Comparison of ENCODE assay signal across 8 cellular contexts in the genomic region with DNA sequence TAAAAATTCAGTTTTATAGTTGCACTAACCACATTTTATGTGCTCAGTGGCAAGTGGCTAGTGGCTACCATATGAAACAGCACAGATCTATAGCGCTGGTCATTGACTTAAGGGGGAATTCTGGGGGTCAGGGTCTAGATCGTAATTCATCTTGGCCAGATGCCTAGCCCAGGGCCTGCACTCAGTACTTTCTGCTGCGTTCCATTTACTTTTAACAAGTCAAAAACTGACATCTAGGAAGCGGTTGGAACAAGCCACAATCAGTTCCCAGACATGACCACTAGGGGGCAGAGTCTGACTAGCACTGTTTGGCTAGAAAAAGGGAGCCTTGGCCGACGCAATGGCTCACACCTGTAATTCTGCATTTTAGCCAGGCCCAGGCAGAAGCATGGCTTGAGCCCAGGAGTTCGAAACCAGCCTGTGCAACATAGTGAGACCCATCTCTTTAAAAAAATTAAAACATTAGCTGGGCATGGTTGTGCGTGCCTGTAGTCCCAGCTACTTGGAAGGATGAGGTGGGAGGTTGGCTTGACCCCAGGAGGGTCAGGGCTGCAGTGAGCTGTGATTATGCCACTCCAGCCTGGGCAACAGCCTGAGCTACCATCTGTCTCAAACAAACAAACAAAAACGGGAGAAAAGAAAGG. TPM values are rescaled to one million over a fixed set of nuclear protein-coding genes. Genes with fewer than 3 reads are reported as not detected.
A peak's percentile ranks its signal among the peaks of the same experiment; 100 is the strongest.
DNase-seq lines count a peak whose midpoint lies in the region; ATAC-seq and TF ChIP-seq lines count a peak whose summit lies in the region.

No MANE protein-coding gene starts in this region.

- no peak overlapping the region for H3K27ac ChIP-seq in A673 (ENCODE audit: low read depth, low read length, poor library complexity, severe bottlenecking)
- H3K27ac ChIP-seq in lower lobe of right lung, result no peak overlapping the region

- CTCF ChIA-PET in A673 (lab: Charles Lee), result interaction anchor here (0.9 to 1.5 kb wide), 2 partner anchors 95 to 112 kb away, joined by 4 to 5 read pairs; no protein-coding TSS in a partner anchor

- TF ChIP-seq CTCF in A673 (conservative IDR thresholded peaks at IDR 0.05; ENCODE audit: low read depth, low read length) (peak; percentile 90), lower lobe of right lung (IDR thresholded peaks at IDR 0.05) (peak; percentile 98)

- H3K27me3 ChIP-seq in A673 (replicated peaks; ENCODE audit: insufficient read depth, low read depth, low read length, poor library complexity) (no peaks in the 10 kb centered on the region), lower lobe of right lung (ENCODE audit: low read depth) (no peaks in the 10 kb centered on the region)

- H3K36me3 ChIP-seq in A673 (ENCODE audit: insufficient read depth, low read length, poor library complexity, severe bottlenecking) (no peaks in the 10 kb centered on the region), lower lobe of right lung (no peaks in the 10 kb centered on the region)

- H3K4me1 ChIP-seq in A673 (ENCODE audit: insufficient read depth, low read length, poor library complexity, severe bottlenecking) (no peaks in the 10 kb centered on the region), lower lobe of right lung (peaks cover 12% of the 10 kb centered on the region)

- POLR2A ChIA-PET in A673 (lab: Charles Lee; ENCODE audit: low non-redundant PET), result no interaction called here

- intact Hi-C loops in A673 (cut with micrococcal nuclease; ENCODE audit: unreplicated experiment) (loop anchor here (1.0 to 5.0 kb wide), 4 partner anchors 55 to 391 kb away; partner anchors contain the start of gene CATIP), lower lobe of right lung (cut with DNase I) (no loop called here)

- no peaks in the 10 kb centered on the region for H3K9me3 ChIP-seq in A673 (ENCODE audit: low read depth, low read length, poor library complexity, severe bottlenecking)
- no peaks in the 10 kb centered on the region for H3K9me3 ChIP-seq in lower lobe of right lung

- H3K4me3 ChIP-seq in A673 (ENCODE audit: low read depth, low read length, poor library complexity, severe bottlenecking) (no peak overlapping the region), lower lobe of right lung (no peak overlapping the region)

- DNase-seq in A673 (ENCODE audit: low spot score) (peak; percentile 87), NCI-H526 treated with DMSO at 0.1 percent for 48 hours (lab: John Stamatoyannopoulos, UW) (peak; percentile 82), dermis blood vessel endothelial cell (peak; percentile 94), lower lobe of right lung (peak; percentile 81)
- DNase-seq in activated CD4-positive, alpha-beta T cell treated with anti-CD3 and anti-CD28 coated beads for 48 hours, result peak; percentile 93
- peak; percentile 63 for DNase-seq in stimulated activated CD8-positive, alpha-beta memory T cell treated with anti-CD3 and anti-CD28 coated beads, Interleukin-12 subunit alpha, Interleukin-12 subunit beta, amount 100 ng/mL, for 4 hours (ENCODE audit: low read depth)

- no TSS peak for BruUV-seq in A673 (replicated peaks; lab: Mats Ljungman, UMichigan)

- ATAC-seq in GM18868 (IDR thresholded peaks at IDR 0.05; ENCODE audit: unreplicated experiment) (peak; percentile 78), HG03520 (IDR thresholded peaks at IDR 0.05; ENCODE audit: unreplicated experiment) (peak; percentile 72), lower lobe of right lung (peak; percentile 85 to 93)

RNA-seq across cellular contexts. Expression of gene TMBIM1, which starts 9.0 kb away (rescaled TPM):
- total RNA-seq in A673 (2021) (40.2 and 43.9 TPM in 2 replicates), dermis blood vessel endothelial cell (134 and 157 TPM in 2 replicates), lower lobe of right lung (300 TPM)

RNA-seq across cellular contexts. Expression of gene PNKD, which starts 31.0 kb away (rescaled TPM):
- 36.7 and 44.9 TPM in 2 replicates for total RNA-seq in A673 (2021)
- total RNA-seq in dermis blood vessel endothelial cell, result 26.5 and 50.2 TPM in 2 replicates
- 65.8 TPM for total RNA-seq in lower lobe of right lung

RNA-seq across cellular contexts. Expression of gene AAMP, which starts 31.4 kb away (rescaled TPM):
- 74.7 and 78.8 TPM in 2 replicates for total RNA-seq in A673 (2021)
- 162 and 185 TPM in 2 replicates for total RNA-seq in dermis blood vessel endothelial cell
- 58.8 TPM for total RNA-seq in lower lobe of right lung

RNA-seq across cellular contexts. Expression of gene GPBAR1, which starts 40.5 kb away (rescaled TPM):
- total RNA-seq in A673 (2021), result 0.30 and 0.46 TPM in 2 replicates
- total RNA-seq in dermis blood vessel endothelial cell, result not detected in 2 replicates
- total RNA-seq in lower lobe of right lung, result 4.6 TPM

RNA-seq across cellular contexts. Expression of gene CATIP, which starts 55.4 kb away (rescaled TPM):
- total RNA-seq in A673 (2021) (not detected in 2 replicates), dermis blood vessel endothelial cell (0.17 TPM in 1 of 2 replicates, not detected in the other), lower lobe of right lung (5.6 TPM)
